In genomic region chr16:76650579-76650978, GRCh38 we compare ENCODE assay signal across 16 cellular contexts.
DNase-seq lines count a peak whose midpoint lies in the region; ATAC-seq and TF ChIP-seq lines count a peak whose summit lies in the region.
"Had no signal": no experiment of that assay in that cellular context is flagged by ENCODE, and none has a peak within 500 bp of the region (broad histone marks: within the 10 kb centered on the region; RNA-seq: fewer than 3 reads in every experiment).

No MANE protein-coding gene starts in this region.

- no peaks in the 10 kb centered on the region for H3K4me1 ChIP-seq in foreskin keratinocyte

- POLR2A ChIA-PET in RWPE1 (lab: Yijun Ruan, JAX; ENCODE audit: low non-redundant PET): no interaction called here
- POLR2A ChIA-PET in activated CD4-positive, alpha-beta memory T cell treated with anti-CD3 and anti-CD28 coated beads for 36 hours (lab: Charles Lee): no interaction called here

- no peak overlapping the region for H3K4me3 Mint-ChIP-seq in activated CD4-positive, alpha-beta memory T cell treated with anti-CD3 and anti-CD28 coated beads for 36 hours

- no peaks in the 10 kb centered on the region for H3K4me1 Mint-ChIP-seq in activated CD4-positive, alpha-beta memory T cell treated with anti-CD3 and anti-CD28 coated beads for 36 hours (ENCODE audit: low read depth)

- TF ChIP-seq CTCF in RWPE1 (conservative IDR thresholded peaks at IDR 0.05; ENCODE audit: low read depth): no peak
- TF ChIP-seq CTCF in foreskin keratinocyte (conservative IDR thresholded peaks at IDR 0.05): no peak

- peak; percentile 35 for ATAC-seq in foreskin keratinocyte
- ATAC-seq: SK-N-SH treated with all-trans-retinoic acid at 6 μM for 48 hours had no signal

- peaks cover 3% of the 10 kb centered on the region for H3K9me3 Mint-ChIP-seq in activated CD4-positive, alpha-beta memory T cell treated with anti-CD3 and anti-CD28 coated beads for 36 hours

- H3K27me3 ChIP-seq in foreskin keratinocyte: no peaks in the 10 kb centered on the region

- no peak overlapping the region for H3K27ac Mint-ChIP-seq in activated CD4-positive, alpha-beta memory T cell treated with anti-CD3 and anti-CD28 coated beads for 36 hours

- CTCF ChIA-PET in RWPE1 (lab: Yijun Ruan, JAX): no interaction called here
- CTCF ChIA-PET in activated CD4-positive, alpha-beta memory T cell treated with anti-CD3 and anti-CD28 coated beads for 36 hours (lab: Charles Lee): no interaction called here

- no peaks in the 10 kb centered on the region for H3K27me3 Mint-ChIP-seq in activated CD4-positive, alpha-beta memory T cell treated with anti-CD3 and anti-CD28 coated beads for 36 hours

- DNase-seq in COLO829 (ENCODE audit: low spot score): peak; percentile 7
- peak; percentile 11 for DNase-seq in HT-29 (ENCODE audit: low spot score)
- DNase-seq in RWPE1 (ENCODE audit: low spot score): peak; percentile 30
- DNase-seq in foreskin keratinocyte: peak in 1 of 2 donors; percentile 32
- no peak for DNase-seq in cortex of kidney (lab: John Stamatoyannopoulos, UW)
- no peak for DNase-seq in GM03348 (ENCODE audit: low spot score)
- no peak for DNase-seq in activated CD4-positive, alpha-beta memory T cell treated with anti-CD3 and anti-CD28 coated beads for 36 hours
- DNase-seq: DMS79 treated with DMSO at 0.1 percent for 48 hours, GF-D8, GM23248, HCEC 1CT, NCI-H1436 treated with DMSO at 0.1 percent for 48 hours, NCI-H2029 treated with DMSO at 0.1 percent for 48 hours, NCI-H2171 treated with DMSO at 0.1 percent for 48 hours, NCI-H524 had no signal

- no peaks in the 10 kb centered on the region for H3K36me3 Mint-ChIP-seq in activated CD4-positive, alpha-beta memory T cell treated with anti-CD3 and anti-CD28 coated beads for 36 hours

- H3K27ac ChIP-seq in RWPE1: no peak overlapping the region
- no peak overlapping the region for H3K27ac ChIP-seq in foreskin keratinocyte
- H3K27ac ChIP-seq: GM23248 had no signal

- intact Hi-C loops in activated CD4-positive, alpha-beta memory T cell treated with anti-CD3 and anti-CD28 coated beads for 36 hours (cut with micrococcal nuclease): loop anchor here (10.0 kb wide), 1 partner anchor 524 kb away; no protein-coding TSS in a partner anchor

Comparison
In these comparisons a context has a peak if more than half of its experiments do, and no peak if none do; other contexts are left out.
1. DNase-seq: peak in COLO829 (single experiment), HT-29 (single experiment) and RWPE1 (single experiment); none in cortex of kidney (single experiment), GM03348 (single experiment) and activated CD4-positive, alpha-beta memory T cell treated with anti-CD3 and anti-CD28 coated beads for 36 hours (single experiment).